ENCODE assay signal across 11 cellular contexts in the genomic region with DNA sequence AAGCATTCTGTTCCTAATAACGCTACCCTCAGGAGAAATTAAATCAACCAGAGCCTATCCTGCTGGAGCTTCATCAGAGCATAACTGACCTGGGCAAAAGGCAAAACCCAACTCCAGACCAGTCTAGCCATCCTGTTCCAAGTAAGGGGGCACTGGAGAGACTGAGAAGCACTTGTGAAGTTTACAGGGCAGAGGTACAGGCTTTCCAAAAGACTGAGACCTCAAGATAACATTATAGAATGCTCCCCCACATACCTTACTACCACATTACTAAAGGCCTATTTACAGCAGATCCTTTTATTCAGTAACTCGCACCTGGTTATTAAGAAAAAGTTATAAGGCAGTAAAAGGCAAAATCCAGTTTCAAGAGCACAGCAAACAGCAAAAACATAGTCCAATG. TPM values are rescaled to one million over a fixed set of nuclear protein-coding genes. Genes with fewer than 3 reads are reported as not detected.
DNase-seq lines count a peak whose midpoint lies in the region; ATAC-seq, FAIRE-seq and TF ChIP-seq lines count a peak whose summit lies in the region.
"Had no signal": no experiment of that assay in that cellular context is flagged by ENCODE, and none has a peak within 500 bp of the region (broad histone marks: within the 10 kb centered on the region; RNA-seq: fewer than 3 reads in every experiment).

No MANE protein-coding gene starts in this region.

- H3K9me3 ChIP-seq in BLaER1 = peaks cover 53% of the 10 kb centered on the region

- H3K9me3 Mint-ChIP-seq in activated B cell treated with CpG ODN at 0.5 μM for 24 hours (peaks cover 15% of the 10 kb centered on the region), memory B cell (peaks cover 12% of the 10 kb centered on the region), mesothelial cell of epicardium (peaks cover 54% of the 10 kb centered on the region)

- TF ChIP-seq POLR2A in GM12892 (IDR thresholded peaks at IDR 0.05; ENCODE audit: low read depth, low read length) = no peak

- H3K4me3 ChIP-seq in BLaER1 = no peak overlapping the region
- H3K4me3 ChIP-seq: ascending aorta had no signal

- no peaks in the 10 kb centered on the region for H3K27me3 ChIP-seq in BLaER1
- H3K27me3 ChIP-seq: ascending aorta had no signal

- no peak for TF ChIP-seq CTCF in activated B cell treated with CpG ODN at 0.5 μM for 24 hours (IDR thresholded peaks at IDR 0.05)
- no peak for TF ChIP-seq CTCF in mesothelial cell of epicardium (IDR thresholded peaks at IDR 0.05; ENCODE audit: unreplicated experiment)

- ATAC-seq in activated B cell treated with CpG ODN at 0.5 μM for 24 hours (ENCODE audit: low read depth) (no peak), memory B cell (ENCODE audit: low read depth) (no peak), HG03196 (IDR thresholded peaks at IDR 0.05; ENCODE audit: unreplicated experiment) (no peak)

- POLR2A ChIA-PET in activated B cell treated with CpG ODN at 0.5 μM for 24 hours (lab: Charles Lee) = interaction anchor here (0.9 to 1.5 kb wide), 2 partner anchors 35 to 37 kb away, joined by 3 to 12 read pairs; partner anchors contain the start of gene RFX7

- peak; percentile 50 for FAIRE-seq in GM12892 (lab: Jason Lieb, UNC)

- 0 out of 2 replicates have a peak overlapping the region, but pooled peaks have one; percentile 28 for H3K9ac ChIP-seq in BLaER1

- H3K4me2 ChIP-seq in BLaER1 = peak overlapping the region; percentile 67

- H3K36me3 Mint-ChIP-seq in activated B cell treated with CpG ODN at 0.5 μM for 24 hours (ENCODE audit: low read depth) (peaks cover 26% of the 10 kb centered on the region), memory B cell (peaks cover 26% of the 10 kb centered on the region), mesothelial cell of epicardium (peaks cover 49% of the 10 kb centered on the region)

- H3K4me3 Mint-ChIP-seq in activated B cell treated with CpG ODN at 0.5 μM for 24 hours (peak overlapping the region; percentile 50), memory B cell (peak overlapping the region; percentile 58), mesothelial cell of epicardium (no peak overlapping the region)

- CTCF ChIA-PET in activated B cell treated with CpG ODN at 0.5 μM for 24 hours (lab: Charles Lee) = interaction anchor here (1.0 kb wide), 1 partner anchor 36 kb away, joined by 3 read pairs; no protein-coding TSS in a partner anchor

- H3K4me1 Mint-ChIP-seq in activated B cell treated with CpG ODN at 0.5 μM for 24 hours (peaks cover 70% of the 10 kb centered on the region), memory B cell (peaks cover 76% of the 10 kb centered on the region), mesothelial cell of epicardium (peaks cover 12% of the 10 kb centered on the region)

- peaks cover 46% of the 10 kb centered on the region for H4K20me1 ChIP-seq in BLaER1

- H3K36me3 ChIP-seq in BLaER1 = peaks cover 40% of the 10 kb centered on the region
- H3K36me3 ChIP-seq: ascending aorta had no signal

- H3K27ac ChIP-seq in BLaER1 = no peak overlapping the region
- H3K27ac ChIP-seq: ascending aorta, VCaP had no signal

- peak overlapping the region; percentile 79 for H3K27ac Mint-ChIP-seq in activated B cell treated with CpG ODN at 0.5 μM for 24 hours
- H3K27ac Mint-ChIP-seq in memory B cell = peak overlapping the region; percentile 89
- no peak overlapping the region for H3K27ac Mint-ChIP-seq in mesothelial cell of epicardium

- intact Hi-C loops in activated B cell treated with CpG ODN at 0.5 μM for 24 hours (cut with micrococcal nuclease) = no loop called here

- H3K27me3 Mint-ChIP-seq in activated B cell treated with CpG ODN at 0.5 μM for 24 hours (no peaks in the 10 kb centered on the region), memory B cell (no peaks in the 10 kb centered on the region), mesothelial cell of epicardium (ENCODE audit: low read depth) (no peaks in the 10 kb centered on the region)

- no peak for DNase-seq in GM12892 (ENCODE audit: insufficient read length)
- no peak for DNase-seq in activated B cell treated with CpG ODN at 0.5 μM for 24 hours
- DNase-seq in memory B cell (ENCODE audit: low spot score in 2 of 2) = no peak
- DNase-seq in NCI-H2081 (lab: John Stamatoyannopoulos, UW) = no peak
- DNase-seq in mesothelial cell of epicardium (ENCODE audit: low spot score in 2 of 2, unreplicated experiment in 2 of 2) = no peak
- no peak for DNase-seq in COLO829 (ENCODE audit: low spot score)
- DNase-seq: NCI-H2171 had no signal

- peaks cover 28% of the 10 kb centered on the region for H3K4me1 ChIP-seq in BLaER1

RNA-seq across cellular contexts. Expression of gene RFX7, which starts 35.5 kb away (rescaled TPM):
- polyA plus RNA-seq in GM12892 (2012; ENCODE audit: missing spikeins) = 9.4 TPM
- total RNA-seq in activated B cell treated with CpG ODN at 0.5 μM for 24 hours = 24.3 and 27.8 TPM in 2 replicates
- total RNA-seq in mesothelial cell of epicardium = 48.9 to 53.8 TPM (median 51.2 TPM) in 3 replicates
